Comparison of ENCODE assay signal across 9 cellular contexts in the genomic region with DNA sequence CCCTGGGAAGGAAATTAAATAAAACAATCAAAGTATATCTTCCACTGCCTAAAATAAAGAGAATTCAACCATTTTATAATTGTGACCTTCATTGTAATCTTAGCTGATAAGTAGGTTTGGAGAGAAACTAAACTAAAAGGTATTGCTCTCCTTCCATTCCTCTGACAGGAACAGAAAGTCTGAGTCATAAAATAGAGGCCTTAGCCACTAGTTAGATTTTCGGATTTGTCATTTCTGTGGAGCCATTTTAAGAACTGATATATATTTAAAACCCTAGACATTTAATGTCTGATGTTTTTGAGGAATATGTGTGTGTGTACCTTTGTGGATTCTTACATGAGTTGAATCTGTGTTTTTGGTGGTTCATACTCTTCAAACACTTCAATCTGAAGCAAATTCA. TPM values are rescaled to one million over a fixed set of nuclear protein-coding genes. Genes with fewer than 3 reads are reported as not detected.
DNase-seq lines count a peak whose midpoint lies in the region; ATAC-seq and TF ChIP-seq lines count a peak whose summit lies in the region.
"Had no signal": no experiment of that assay in that cellular context is flagged by ENCODE, and none has a peak within 500 bp of the region (broad histone marks: within the 10 kb centered on the region; RNA-seq: fewer than 3 reads in every experiment).

No MANE protein-coding gene starts in this region.

- no peaks in the 10 kb centered on the region for H3K79me2 ChIP-seq in MM.1S (ENCODE audit: low read length)

- H3K4me3 ChIP-seq in MM.1S (ENCODE audit: low read length): no peak overlapping the region

- H2AFZ ChIP-seq in MM.1S (ENCODE audit: low read length): peak overlapping the region; percentile 37

- H3K36me3 ChIP-seq in MM.1S (replicated peaks; ENCODE audit: insufficient read depth, low read length): no peaks in the 10 kb centered on the region

- no peaks in the 10 kb centered on the region for H3K36me3 Mint-ChIP-seq in CD14-positive monocyte
- H3K36me3 Mint-ChIP-seq: activated naive CD8-positive, alpha-beta T cell treated with anti-CD3 and anti-CD28 coated beads, Interleukin-2, amount 10 ng/mL, durations not matched to agents 7 days and 5 days had no signal

- H3K27ac ChIP-seq in MM.1S (ENCODE audit: low read length): peak overlapping the region; percentile 17; the same call in 1 of the 2 replicates

- ATAC-seq in GM18498 (IDR thresholded peaks at IDR 0.05; ENCODE audit: unreplicated experiment) (peak; percentile 91), GM21723 (IDR thresholded peaks at IDR 0.05; ENCODE audit: unreplicated experiment) (peak; percentile 90)

- H3K27me3 ChIP-seq in MM.1S (replicated peaks; ENCODE audit: insufficient read depth, low read length): no peaks in the 10 kb centered on the region

- no peaks in the 10 kb centered on the region for H3K9me2 ChIP-seq in MM.1S (replicated peaks; ENCODE audit: insufficient read depth, low read length)

- peaks cover 0 to 1% (median 0%) of the 10 kb centered on the region in 7 donors for H3K9me3 Mint-ChIP-seq in CD14-positive monocyte

- intact Hi-C loops in CD14-positive monocyte (cut with micrococcal nuclease): loop anchor here in 1 of 2 donors (5.0 kb wide), 1 partner anchor 67 kb away; no protein-coding TSS in a partner anchor

- peaks cover 0 to 3% (median 0%) of the 10 kb centered on the region in 3 donors for H3K27me3 Mint-ChIP-seq in CD14-positive monocyte (ENCODE audit: low read depth in 3 of 3)
- H3K27me3 Mint-ChIP-seq: activated naive CD8-positive, alpha-beta T cell treated with anti-CD3 and anti-CD28 coated beads, Interleukin-2, amount 10 ng/mL, durations not matched to agents 7 days and 5 days had no signal

- H3K4me1 Mint-ChIP-seq in CD14-positive monocyte: peaks cover 25% of the 10 kb centered on the region

- peaks cover 5% of the 10 kb centered on the region; the same call in 1 of the 2 replicates for H3K4me1 ChIP-seq in MM.1S (ENCODE audit: low read length)

- H3K4me3 Mint-ChIP-seq in CD14-positive monocyte: no peak overlapping the region
- H3K4me3 Mint-ChIP-seq: activated naive CD8-positive, alpha-beta T cell treated with anti-CD3 and anti-CD28 coated beads, Interleukin-2, amount 10 ng/mL, durations not matched to agents 7 days and 5 days had no signal

- H3F3A ChIP-seq in MM.1S (ENCODE audit: insufficient read depth, low read length): no peaks in the 10 kb centered on the region

- TF ChIP-seq CTCF in MM.1S (IDR thresholded peaks at IDR 0.05; ENCODE audit: low read length): no peak
- TF ChIP-seq CTCF in CD14-positive monocyte (IDR thresholded peaks at IDR 0.05): no peak

- H3K4me2 ChIP-seq in MM.1S (ENCODE audit: low read depth, low read length): no peak overlapping the region

- no peaks in the 10 kb centered on the region for H4K20me1 ChIP-seq in MM.1S (ENCODE audit: insufficient read depth, low read length)

- peak overlapping the region in 3 of 7 donors; percentile 10 to 71 (median 10) for H3K27ac Mint-ChIP-seq in CD14-positive monocyte
- H3K27ac Mint-ChIP-seq: activated naive CD8-positive, alpha-beta T cell treated with anti-CD3 and anti-CD28 coated beads, Interleukin-2, amount 10 ng/mL, durations not matched to agents 7 days and 5 days had no signal

- no peaks in the 10 kb centered on the region for H3K9me3 ChIP-seq in MM.1S (replicated peaks; ENCODE audit: insufficient read depth, low read length)

- DNase-seq in MM.1S (no peak), glomerular visceral epithelial cell (ENCODE audit: extremely low spot score) (peak; percentile 29), CD14-positive monocyte (ENCODE audit: low spot score) (no peak), NCI-H526 treated with DMSO at 0.1 percent for 48 hours (lab: John Stamatoyannopoulos, UW) (no peak)
- DNase-seq in stimulated activated CD4-positive, alpha-beta T cell treated with anti-CD3 and anti-CD28 coated beads, Interleukin-2, amount 100 ng/mL, for 24 hours: no peak
- DNase-seq in central memory CD4-positive, alpha-beta T cell: no peak
- DNase-seq: activated naive CD8-positive, alpha-beta T cell treated with anti-CD3 and anti-CD28 coated beads, Interleukin-2, amount 10 ng/mL, durations not matched to agents 7 days and 5 days had no signal

- no peak overlapping the region for H3K9ac ChIP-seq in MM.1S (ENCODE audit: low read length)

RNA-seq across cellular contexts. Expression of gene TMC1, which starts 11.8 kb away (rescaled TPM):
- polyA plus RNA-seq in CD14-positive monocyte: under 1 TPM; 0.40 to 0.55 TPM
